In the genomic region with DNA sequence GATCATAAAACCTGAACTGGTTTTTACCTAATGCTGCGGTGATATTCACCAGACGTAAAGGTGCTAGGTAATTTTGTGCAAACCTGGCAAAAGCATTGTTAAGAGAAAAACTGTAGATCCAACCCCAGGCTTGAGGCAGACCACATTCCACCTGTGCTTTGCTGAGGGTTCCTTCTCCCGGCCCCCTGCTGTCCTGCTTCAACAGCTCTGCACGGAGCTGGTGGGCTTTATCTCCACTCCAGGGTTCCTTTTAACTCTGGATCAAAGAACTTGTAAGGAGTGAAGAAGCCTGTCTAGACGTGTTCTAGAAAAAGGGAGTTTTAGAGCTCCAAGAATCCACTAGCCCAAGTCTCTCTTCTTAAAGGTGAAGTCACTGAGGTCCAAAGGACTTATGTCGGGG, we compare ENCODE assay signal across 18 cellular contexts.
DNase-seq lines count a peak whose midpoint lies in the region; ATAC-seq and TF ChIP-seq lines count a peak whose summit lies in the region.
"Had no signal": no experiment of that assay in that cellular context is flagged by ENCODE, and none has a peak within 500 bp of the region (broad histone marks: within the 10 kb centered on the region; RNA-seq: fewer than 3 reads in every experiment).

No MANE protein-coding gene starts in this region.

- H3K4me1 ChIP-seq in CD4-positive, CD25-positive, alpha-beta regulatory T cell (ENCODE audit: control insufficient read depth, insufficient read depth, low read length, poor library complexity, severe bottlenecking), result peaks cover 14% of the 10 kb centered on the region
- H3K4me1 ChIP-seq in HUES48 (ENCODE audit: control insufficient read depth, insufficient read depth, low read length), result peaks cover 20% of the 10 kb centered on the region
- H3K4me1 ChIP-seq: BE2C, SJCRH30 had no signal

- peaks cover 8 to 42% (median 11%) of the 10 kb centered on the region in 4 donors for H3K4me1 Mint-ChIP-seq in CD4-positive, CD25-positive, alpha-beta regulatory T cell
- H3K4me1 Mint-ChIP-seq in stimulated activated effector memory CD8-positive, alpha-beta T cell treated with anti-CD3 and anti-CD28 coated beads, Interleukin-12 subunit alpha, Interleukin-12 subunit beta, amount 100 ng/mL, for 72 hours, result peaks cover 16% of the 10 kb centered on the region
- H3K4me1 Mint-ChIP-seq in Calu3 (ENCODE audit: low read depth, unreplicated experiment), result no peaks in the 10 kb centered on the region

- no peaks in the 10 kb centered on the region for H3K9me3 Mint-ChIP-seq in CD4-positive, CD25-positive, alpha-beta regulatory T cell
- H3K9me3 Mint-ChIP-seq in stimulated activated effector memory CD8-positive, alpha-beta T cell treated with anti-CD3 and anti-CD28 coated beads, Interleukin-12 subunit alpha, Interleukin-12 subunit beta, amount 100 ng/mL, for 72 hours, result no peaks in the 10 kb centered on the region
- no peaks in the 10 kb centered on the region for H3K9me3 Mint-ChIP-seq in Calu3 (ENCODE audit: low read depth, unreplicated experiment)

- H3K36me3 ChIP-seq in CD4-positive, CD25-positive, alpha-beta regulatory T cell (ENCODE audit: control insufficient read depth, insufficient read depth, low read length), result no peaks in the 10 kb centered on the region
- H3K36me3 ChIP-seq in HUES48 (ENCODE audit: control insufficient read depth, insufficient read depth, low read length), result no peaks in the 10 kb centered on the region
- H3K36me3 ChIP-seq: BE2C, SJCRH30 had no signal

- peak overlapping the region in 2 of 4 donors; percentile 35 to 88 for H3K4me3 Mint-ChIP-seq in CD4-positive, CD25-positive, alpha-beta regulatory T cell
- H3K4me3 Mint-ChIP-seq in stimulated activated effector memory CD8-positive, alpha-beta T cell treated with anti-CD3 and anti-CD28 coated beads, Interleukin-12 subunit alpha, Interleukin-12 subunit beta, amount 100 ng/mL, for 72 hours, result peak overlapping the region; percentile 76
- no peak overlapping the region for H3K4me3 Mint-ChIP-seq in Calu3 (ENCODE audit: low read depth, unreplicated experiment)

- no peak for TF ChIP-seq CTCF in Calu3 (IDR thresholded peaks at IDR 0.05; ENCODE audit: unreplicated experiment)

- H3K27ac ChIP-seq in CD4-positive, CD25-positive, alpha-beta regulatory T cell (ENCODE audit: insufficient read depth, low read length, poor library complexity, severe bottlenecking), result no peak overlapping the region
- H3K27ac ChIP-seq in HUES48 (ENCODE audit: low read depth, low read length) (peak overlapping the region; percentile 37), cingulate gyrus (ENCODE audit: low read depth, low read length) (peak overlapping the region; percentile 87)
- H3K27ac ChIP-seq: SJCRH30 had no signal

- H3K4me3 ChIP-seq in CD4-positive, CD25-positive, alpha-beta regulatory T cell (ENCODE audit: low read depth, low read length), result no peak overlapping the region
- H3K4me3 ChIP-seq in HUES48 (ENCODE audit: low read depth, low read length), result no peak overlapping the region
- H3K4me3 ChIP-seq: SJCRH30 had no signal

- peak overlapping the region in 2 of 3 donors; percentile 65 to 83 for H3K27ac Mint-ChIP-seq in CD4-positive, CD25-positive, alpha-beta regulatory T cell
- no peak overlapping the region for H3K27ac Mint-ChIP-seq in stimulated activated effector memory CD8-positive, alpha-beta T cell treated with anti-CD3 and anti-CD28 coated beads, Interleukin-12 subunit alpha, Interleukin-12 subunit beta, amount 100 ng/mL, for 72 hours
- H3K27ac Mint-ChIP-seq in Calu3 (ENCODE audit: unreplicated experiment), result no peak overlapping the region

- H3K27me3 Mint-ChIP-seq in CD4-positive, CD25-positive, alpha-beta regulatory T cell, result peaks cover 10% of the 10 kb centered on the region
- peaks cover 44% of the 10 kb centered on the region for H3K27me3 Mint-ChIP-seq in Calu3 (ENCODE audit: unreplicated experiment)

- no peak for ATAC-seq in CD4-positive, CD25-positive, alpha-beta regulatory T cell (ENCODE audit: low read depth in 2 of 2)
- ATAC-seq in stimulated activated effector memory CD8-positive, alpha-beta T cell treated with anti-CD3 and anti-CD28 coated beads, Interleukin-12 subunit alpha, Interleukin-12 subunit beta, amount 100 ng/mL, for 72 hours, result no peak
- ATAC-seq in GM21619 (IDR thresholded peaks at IDR 0.05; ENCODE audit: unreplicated experiment), result no peak

- no peaks in the 10 kb centered on the region for H3K9me3 ChIP-seq in CD4-positive, CD25-positive, alpha-beta regulatory T cell (ENCODE audit: control insufficient read depth in 2 of 2, low read length in 2 of 2)
- no peaks in the 10 kb centered on the region for H3K9me3 ChIP-seq in HUES48 (ENCODE audit: control insufficient read depth, insufficient read depth, low read length)
- H3K9me3 ChIP-seq: BE2C, SJCRH30 had no signal

- peaks cover 4% of the 10 kb centered on the region for H3K36me3 Mint-ChIP-seq in CD4-positive, CD25-positive, alpha-beta regulatory T cell
- H3K36me3 Mint-ChIP-seq in stimulated activated effector memory CD8-positive, alpha-beta T cell treated with anti-CD3 and anti-CD28 coated beads, Interleukin-12 subunit alpha, Interleukin-12 subunit beta, amount 100 ng/mL, for 72 hours, result no peaks in the 10 kb centered on the region
- no peaks in the 10 kb centered on the region for H3K36me3 Mint-ChIP-seq in Calu3 (ENCODE audit: insufficient read depth, unreplicated experiment)

- CTCF ChIA-PET in Calu3 (lab: Charles Lee), result no interaction called here

- no TSS peak for BruUV-seq in Calu3 (replicated peaks; lab: Mats Ljungman, UMichigan)

- H3K27me3 ChIP-seq in CD4-positive, CD25-positive, alpha-beta regulatory T cell (ENCODE audit: control insufficient read depth, insufficient read depth, low read length), result peaks cover 13% of the 10 kb centered on the region
- no peaks in the 10 kb centered on the region for H3K27me3 ChIP-seq in HUES48 (ENCODE audit: control insufficient read depth, insufficient read depth, low read length)
- H3K27me3 ChIP-seq: BE2C, SJCRH30 had no signal

- intact Hi-C loops in Calu3 (cut with micrococcal nuclease; ENCODE audit: unreplicated experiment), result no loop called here

- DNase-seq in CD4-positive, CD25-positive, alpha-beta regulatory T cell, result no peak
- no peak for DNase-seq in stimulated activated effector memory CD8-positive, alpha-beta T cell treated with anti-CD3 and anti-CD28 coated beads, Interleukin-12 subunit alpha, Interleukin-12 subunit beta, amount 100 ng/mL, for 72 hours (ENCODE audit: low spot score in 2 of 2)
- DNase-seq in Calu3 (no peak), NCI-H526 treated with DMSO at 0.1 percent for 48 hours (lab: John Stamatoyannopoulos, UW) (no peak), NCI-H526 (lab: John Stamatoyannopoulos, UW) (no peak)
- DNase-seq: BE2C, DMS 273 treated with DMSO at 0.1 percent for 48 hours, DND-41, KBM-7, MV-4-11, NCI-H1417, NCI-H187, NCI-H2107, NCI-H510A treated with DMSO at 0.1 percent for 48 hours, SJCRH30 had no signal

- no peak overlapping the region for H3K9ac ChIP-seq in HUES48 (ENCODE audit: low read depth, low read length)

Comparison
In these comparisons a context has a peak if more than half of its experiments do, and no peak if none do; other contexts are left out.
1. H3K27ac Mint-ChIP-seq: peak in CD4-positive, CD25-positive, alpha-beta regulatory T cell (2 of 3); none in stimulated activated effector memory CD8-positive, alpha-beta T cell treated with anti-CD3 and anti-CD28 coated beads, Interleukin-12 subunit alpha, Interleukin-12 subunit beta, amount 100 ng/mL, for 72 hours (single experiment) and Calu3 (single experiment).